In the genomic region with DNA sequence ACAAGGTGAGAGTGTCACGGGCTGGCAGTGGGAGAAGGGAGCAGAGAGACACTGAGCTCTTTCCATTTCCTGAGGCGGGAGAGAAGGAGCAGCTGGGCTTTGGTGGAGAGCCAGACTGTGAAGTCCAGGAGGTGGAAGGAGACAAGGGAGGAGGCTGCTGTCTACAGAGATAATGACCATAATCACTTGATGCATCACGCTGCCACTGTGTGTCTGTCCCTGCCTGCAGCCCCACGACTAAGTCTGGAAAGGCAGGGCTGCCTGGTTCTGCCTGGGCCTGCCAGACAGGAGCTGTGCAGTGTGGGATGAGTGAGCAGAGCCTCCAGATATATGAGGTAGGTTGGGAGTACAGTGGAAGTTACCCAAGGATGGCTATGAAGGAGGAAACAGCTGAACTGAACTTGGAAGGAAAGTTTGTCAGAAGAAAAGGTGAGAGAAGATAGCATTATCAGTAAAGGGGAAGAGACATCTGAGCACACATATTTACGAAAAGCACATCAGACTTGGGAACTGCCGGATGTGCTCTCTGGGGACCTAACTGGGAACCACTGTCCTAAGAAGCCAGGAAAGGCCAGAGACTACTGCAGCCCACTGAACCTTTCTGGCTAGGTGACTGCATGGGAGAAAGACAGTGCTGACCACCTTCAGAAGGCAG, we compare ENCODE assay signal across 21 cellular contexts. TPM values are rescaled to one million over a fixed set of nuclear protein-coding genes. Genes with fewer than 3 reads are reported as not detected.
DNase-seq lines count a peak whose midpoint lies in the region; ATAC-seq, FAIRE-seq and TF ChIP-seq lines count a peak whose summit lies in the region.
"Had no signal": no experiment of that assay in that cellular context is flagged by ENCODE, and none has a peak within 500 bp of the region (broad histone marks: within the 10 kb centered on the region; RNA-seq: fewer than 3 reads in every experiment).

No MANE protein-coding gene starts in this region.

- no peak for ATAC-seq in activated CD8-positive, alpha-beta T cell treated with anti-CD3 and anti-CD28 coated beads for 36 hours
- ATAC-seq in activated CD8-positive, alpha-beta T cell treated with anti-CD3 and anti-CD28 coated beads, Interleukin-2, amount 10 ng/mL, durations not matched to agents 7 days and 5 days, result no peak
- peak; percentile 79 for ATAC-seq in esophagus mucosa
- ATAC-seq: HCT116, left colon, natural killer cell had no signal

- peak overlapping the region; percentile 17 for H3K27ac Mint-ChIP-seq in activated CD8-positive, alpha-beta T cell treated with anti-CD3 and anti-CD28 coated beads for 36 hours
- H3K27ac Mint-ChIP-seq in activated CD8-positive, alpha-beta T cell treated with anti-CD3 and anti-CD28 coated beads, Interleukin-2, amount 10 ng/mL, durations not matched to agents 7 days and 5 days, result no peak overlapping the region
- H3K27ac Mint-ChIP-seq in activated CD4-positive, alpha-beta memory T cell treated with anti-CD3 and anti-CD28 coated beads, Interleukin-2, amount 10 ng/mL, durations not matched to agents 7 days and 5 days, result no peak overlapping the region
- H3K27ac Mint-ChIP-seq: activated CD4-positive, alpha-beta T cell treated with anti-CD3 and anti-CD28 coated beads, Interleukin-2, amount 10 ng/mL, durations not matched to agents 7 days and 5 days; natural killer cell had no signal

- FAIRE-seq in RCC 7860 (lab: Jason Lieb, UNC), result no peak
- FAIRE-seq: A204.1 had no signal

- no peak for DNase-seq in activated CD8-positive, alpha-beta T cell treated with anti-CD3 and anti-CD28 coated beads for 36 hours
- no peak for DNase-seq in activated CD8-positive, alpha-beta T cell treated with anti-CD3 and anti-CD28 coated beads, Interleukin-2, amount 10 ng/mL, durations not matched to agents 7 days and 5 days
- peak; percentile 56 for DNase-seq in NCI-H2227 (lab: John Stamatoyannopoulos, UW; ENCODE audit: unreplicated experiment)
- no peak for DNase-seq in RCC 7860 (ENCODE audit: low spot score)
- no peak for DNase-seq in hepatic stellate cell (ENCODE audit: low spot score)
- no peak for DNase-seq in activated CD4-positive, alpha-beta memory T cell treated with anti-CD3 and anti-CD28 coated beads, Interleukin-2, amount 10 ng/mL, durations not matched to agents 7 days and 5 days
- DNase-seq: activated CD4-positive, alpha-beta T cell treated with anti-CD3 and anti-CD28 coated beads, Interleukin-2, amount 10 ng/mL, durations not matched to agents 7 days and 5 days; activated gamma-delta T cell treated with Interleukin-2 at 50 U/mL for 16 hours; Calu3; cerebellar nuclear complex; effector CD4-positive, alpha-beta T cell; left colon; natural killer cell; NCI-H1436; NCI-H69; upper lobe of left lung had no signal

- POLR2A ChIA-PET in activated CD8-positive, alpha-beta T cell treated with anti-CD3 and anti-CD28 coated beads for 36 hours (lab: Charles Lee), result interaction anchor here (1.2 kb wide), 1 partner anchor 14 kb away, joined by 3 read pairs; no protein-coding TSS in a partner anchor
- POLR2A ChIA-PET in activated CD8-positive, alpha-beta T cell treated with anti-CD3 and anti-CD28 coated beads, Interleukin-2, amount 10 ng/mL, durations not matched to agents 7 days and 5 days (lab: Charles Lee), result no interaction called here
- POLR2A ChIA-PET in activated CD4-positive, alpha-beta memory T cell treated with anti-CD3 and anti-CD28 coated beads, Interleukin-2, amount 10 ng/mL, durations not matched to agents 7 days and 5 days (lab: Charles Lee), result interaction anchor here (1.0 kb wide), 1 partner anchor 9 kb away, joined by 3 read pairs; no protein-coding TSS in a partner anchor

- no peaks in the 10 kb centered on the region for H3K27me3 Mint-ChIP-seq in activated CD8-positive, alpha-beta T cell treated with anti-CD3 and anti-CD28 coated beads for 36 hours
- no peaks in the 10 kb centered on the region for H3K27me3 Mint-ChIP-seq in activated CD8-positive, alpha-beta T cell treated with anti-CD3 and anti-CD28 coated beads, Interleukin-2, amount 10 ng/mL, durations not matched to agents 7 days and 5 days (ENCODE audit: low read depth)
- H3K27me3 Mint-ChIP-seq in activated CD4-positive, alpha-beta memory T cell treated with anti-CD3 and anti-CD28 coated beads, Interleukin-2, amount 10 ng/mL, durations not matched to agents 7 days and 5 days, result no peaks in the 10 kb centered on the region
- H3K27me3 Mint-ChIP-seq: activated CD4-positive, alpha-beta T cell treated with anti-CD3 and anti-CD28 coated beads, Interleukin-2, amount 10 ng/mL, durations not matched to agents 7 days and 5 days had no signal

- CTCF ChIA-PET in activated CD8-positive, alpha-beta T cell treated with anti-CD3 and anti-CD28 coated beads for 36 hours (lab: Charles Lee), result no interaction called here
- CTCF ChIA-PET in activated CD8-positive, alpha-beta T cell treated with anti-CD3 and anti-CD28 coated beads, Interleukin-2, amount 10 ng/mL, durations not matched to agents 7 days and 5 days (lab: Charles Lee), result no interaction called here
- CTCF ChIA-PET in activated CD4-positive, alpha-beta memory T cell treated with anti-CD3 and anti-CD28 coated beads, Interleukin-2, amount 10 ng/mL, durations not matched to agents 7 days and 5 days (lab: Charles Lee), result no interaction called here

- TF ChIP-seq CTCF in activated CD8-positive, alpha-beta T cell treated with anti-CD3 and anti-CD28 coated beads for 36 hours (IDR thresholded peaks at IDR 0.05), result no peak

- H3K4me1 Mint-ChIP-seq in activated CD8-positive, alpha-beta T cell treated with anti-CD3 and anti-CD28 coated beads for 36 hours (ENCODE audit: low read depth), result no peaks in the 10 kb centered on the region
- no peaks in the 10 kb centered on the region for H3K4me1 Mint-ChIP-seq in activated CD8-positive, alpha-beta T cell treated with anti-CD3 and anti-CD28 coated beads, Interleukin-2, amount 10 ng/mL, durations not matched to agents 7 days and 5 days (ENCODE audit: low read depth)
- no peaks in the 10 kb centered on the region for H3K4me1 Mint-ChIP-seq in activated CD4-positive, alpha-beta memory T cell treated with anti-CD3 and anti-CD28 coated beads, Interleukin-2, amount 10 ng/mL, durations not matched to agents 7 days and 5 days
- H3K4me1 Mint-ChIP-seq: activated CD4-positive, alpha-beta T cell treated with anti-CD3 and anti-CD28 coated beads, Interleukin-2, amount 10 ng/mL, durations not matched to agents 7 days and 5 days had no signal

- no peak overlapping the region for H3K4me3 Mint-ChIP-seq in activated CD8-positive, alpha-beta T cell treated with anti-CD3 and anti-CD28 coated beads for 36 hours
- H3K4me3 Mint-ChIP-seq in activated CD8-positive, alpha-beta T cell treated with anti-CD3 and anti-CD28 coated beads, Interleukin-2, amount 10 ng/mL, durations not matched to agents 7 days and 5 days, result no peak overlapping the region
- H3K4me3 Mint-ChIP-seq in activated CD4-positive, alpha-beta memory T cell treated with anti-CD3 and anti-CD28 coated beads, Interleukin-2, amount 10 ng/mL, durations not matched to agents 7 days and 5 days, result no peak overlapping the region
- H3K4me3 Mint-ChIP-seq: activated CD4-positive, alpha-beta T cell treated with anti-CD3 and anti-CD28 coated beads, Interleukin-2, amount 10 ng/mL, durations not matched to agents 7 days and 5 days; natural killer cell had no signal

- H3K27ac ChIP-seq in skin epidermis, result peak overlapping the region in 16 of 21 experiments; percentile 18 to 86 (median 66)
- H3K27ac ChIP-seq: parathyroid adenoma, upper lobe of left lung had no signal

- no peak overlapping the region for H3K4me3 ChIP-seq in skin epidermis
- H3K4me3 ChIP-seq: upper lobe of left lung had no signal

- intact Hi-C loops in activated CD8-positive, alpha-beta T cell treated with anti-CD3 and anti-CD28 coated beads for 36 hours (cut with micrococcal nuclease), result no loop called here

- H3K9me3 Mint-ChIP-seq in activated CD8-positive, alpha-beta T cell treated with anti-CD3 and anti-CD28 coated beads for 36 hours, result no peaks in the 10 kb centered on the region
- H3K9me3 Mint-ChIP-seq in activated CD8-positive, alpha-beta T cell treated with anti-CD3 and anti-CD28 coated beads, Interleukin-2, amount 10 ng/mL, durations not matched to agents 7 days and 5 days (ENCODE audit: insufficient read depth), result no peaks in the 10 kb centered on the region
- H3K9me3 Mint-ChIP-seq in activated CD4-positive, alpha-beta memory T cell treated with anti-CD3 and anti-CD28 coated beads, Interleukin-2, amount 10 ng/mL, durations not matched to agents 7 days and 5 days, result no peaks in the 10 kb centered on the region
- H3K9me3 Mint-ChIP-seq: activated CD4-positive, alpha-beta T cell treated with anti-CD3 and anti-CD28 coated beads, Interleukin-2, amount 10 ng/mL, durations not matched to agents 7 days and 5 days; natural killer cell had no signal

- H3K36me3 Mint-ChIP-seq in activated CD8-positive, alpha-beta T cell treated with anti-CD3 and anti-CD28 coated beads for 36 hours (ENCODE audit: low read depth), result peaks cover 13% of the 10 kb centered on the region
- H3K36me3 Mint-ChIP-seq in activated CD8-positive, alpha-beta T cell treated with anti-CD3 and anti-CD28 coated beads, Interleukin-2, amount 10 ng/mL, durations not matched to agents 7 days and 5 days (ENCODE audit: low read depth), result peaks cover 26% of the 10 kb centered on the region
- H3K36me3 Mint-ChIP-seq in activated CD4-positive, alpha-beta memory T cell treated with anti-CD3 and anti-CD28 coated beads, Interleukin-2, amount 10 ng/mL, durations not matched to agents 7 days and 5 days (ENCODE audit: low read depth), result peaks cover 19% of the 10 kb centered on the region
- H3K36me3 Mint-ChIP-seq: natural killer cell had no signal

RNA-seq across cellular contexts. Expression of a gene that starts 12.6 kb away (rescaled TPM):
- total RNA-seq in activated CD8-positive, alpha-beta T cell treated with anti-CD3 and anti-CD28 coated beads for 36 hours, result 100 to 1,000 TPM; 226 to 228 TPM
- total RNA-seq in activated CD8-positive, alpha-beta T cell treated with anti-CD3 and anti-CD28 coated beads, Interleukin-2, amount 10 ng/mL, durations not matched to agents 7 days and 5 days, result 100 to 1,000 TPM; 135 to 149 TPM
- 64.2 TPM for total RNA-seq in esophagus mucosa
- total RNA-seq in activated CD4-positive, alpha-beta memory T cell treated with anti-CD3 and anti-CD28 coated beads, Interleukin-2, amount 10 ng/mL, durations not matched to agents 7 days and 5 days, result 100 to 1,000 TPM; 105 to 107 TPM

RNA-seq across cellular contexts. Expression of a gene that starts 19.7 kb away (rescaled TPM):
- total RNA-seq in activated CD8-positive, alpha-beta T cell treated with anti-CD3 and anti-CD28 coated beads for 36 hours, result 1 to 10 TPM; 7.4 to 8.0 TPM
- 1 to 10 TPM; 7.3 to 7.8 TPM for total RNA-seq in activated CD8-positive, alpha-beta T cell treated with anti-CD3 and anti-CD28 coated beads, Interleukin-2, amount 10 ng/mL, durations not matched to agents 7 days and 5 days
- 3.3 TPM for total RNA-seq in esophagus mucosa
- total RNA-seq in activated CD4-positive, alpha-beta memory T cell treated with anti-CD3 and anti-CD28 coated beads, Interleukin-2, amount 10 ng/mL, durations not matched to agents 7 days and 5 days, result 1 to 10 TPM; 2.4 TPM

RNA-seq across cellular contexts. Expression of a gene that starts 25.0 kb away (rescaled TPM):
- total RNA-seq in activated CD8-positive, alpha-beta T cell treated with anti-CD3 and anti-CD28 coated beads for 36 hours, result 10 to 100 TPM; 71.4 to 76.7 TPM
- 100 to 1,000 TPM in 1 of 2 experiments, 10 to 100 TPM in 1; 95.8 to 105 TPM for total RNA-seq in activated CD8-positive, alpha-beta T cell treated with anti-CD3 and anti-CD28 coated beads, Interleukin-2, amount 10 ng/mL, durations not matched to agents 7 days and 5 days
- 31.6 TPM for total RNA-seq in esophagus mucosa
- 100 to 1,000 TPM; 110 to 112 TPM for total RNA-seq in activated CD4-positive, alpha-beta memory T cell treated with anti-CD3 and anti-CD28 coated beads, Interleukin-2, amount 10 ng/mL, durations not matched to agents 7 days and 5 days

RNA-seq across cellular contexts. Expression of a gene that starts 32.0 kb away (rescaled TPM):
- total RNA-seq in activated CD8-positive, alpha-beta T cell treated with anti-CD3 and anti-CD28 coated beads for 36 hours, result 10 to 100 TPM; 68.4 to 73.0 TPM
- total RNA-seq in activated CD8-positive, alpha-beta T cell treated with anti-CD3 and anti-CD28 coated beads, Interleukin-2, amount 10 ng/mL, durations not matched to agents 7 days and 5 days, result 10 to 100 TPM; 62.5 to 67.3 TPM
- 23.0 TPM for total RNA-seq in esophagus mucosa
- 10 to 100 TPM; 55.1 to 56.6 TPM for total RNA-seq in activated CD4-positive, alpha-beta memory T cell treated with anti-CD3 and anti-CD28 coated beads, Interleukin-2, amount 10 ng/mL, durations not matched to agents 7 days and 5 days

RNA-seq across cellular contexts. Expression of a gene that starts 55.9 kb away (rescaled TPM):
- 100 to 1,000 TPM; 101 to 105 TPM for total RNA-seq in activated CD8-positive, alpha-beta T cell treated with anti-CD3 and anti-CD28 coated beads for 36 hours
- 100 to 1,000 TPM in 1 of 2 experiments, 10 to 100 TPM in 1; 92.9 to 104 TPM for total RNA-seq in activated CD8-positive, alpha-beta T cell treated with anti-CD3 and anti-CD28 coated beads, Interleukin-2, amount 10 ng/mL, durations not matched to agents 7 days and 5 days
- total RNA-seq in esophagus mucosa, result 27.2 TPM
- 1 to 10 TPM; 4.9 to 5.0 TPM for total RNA-seq in activated CD4-positive, alpha-beta memory T cell treated with anti-CD3 and anti-CD28 coated beads, Interleukin-2, amount 10 ng/mL, durations not matched to agents 7 days and 5 days
